Comparison of ENCODE assay signal across 17 cellular contexts in genomic region chr10:93277360-93277759, GRCh38.
DNase-seq lines count a peak whose midpoint lies in the region; ATAC-seq and TF ChIP-seq lines count a peak whose summit lies in the region.
"Had no signal": no experiment of that assay in that cellular context is flagged by ENCODE, and none has a peak within 500 bp of the region (broad histone marks: within the 10 kb centered on the region; RNA-seq: fewer than 3 reads in every experiment).

No MANE protein-coding gene starts in this region.

- intact Hi-C loops in esophagus squamous epithelium (cut with DNase I), result no loop called here

- H3K36me3 ChIP-seq in MG63 (no peaks in the 10 kb centered on the region), neural progenitor cell (no peaks in the 10 kb centered on the region), esophagus squamous epithelium (no peaks in the 10 kb centered on the region)
- H3K36me3 ChIP-seq: BLaER1 treated with 17β-estradiol and CSF1 and Interleukin-3, amounts not matched to agents 10 nM and 100 nM had no signal

- no peaks in the 10 kb centered on the region for H3K36me3 Mint-ChIP-seq in neural progenitor cell
- H3K36me3 Mint-ChIP-seq: IgD-negative memory B cell had no signal

- no peak for TF ChIP-seq POLR2A in esophagus squamous epithelium (IDR thresholded peaks at IDR 0.05)

- DNase-seq in GM03348 (ENCODE audit: low spot score) (peak; percentile 13), MG63 (peak; percentile 69), neural progenitor cell (ENCODE audit: low spot score) (no peak), CD1c-positive myeloid dendritic cell (ENCODE audit: extremely low spot score) (no peak), esophagus squamous epithelium (lab: John Stamatoyannopoulos, UW) (no peak), NCI-H2196 (lab: John Stamatoyannopoulos, UW; ENCODE audit: unreplicated experiment) (no peak)
- DNase-seq: Calu3; CD4-positive, alpha-beta T cell; DMS 273 treated with DMSO at 0.1 percent for 48 hours; DMS79; EL; H7; KG1 had no signal

- H3K27me3 ChIP-seq in MG63, result no peaks in the 10 kb centered on the region
- no peaks in the 10 kb centered on the region for H3K27me3 ChIP-seq in neural progenitor cell
- no peaks in the 10 kb centered on the region for H3K27me3 ChIP-seq in esophagus squamous epithelium
- H3K27me3 ChIP-seq: BLaER1 treated with 17β-estradiol and CSF1 and Interleukin-3, amounts not matched to agents 10 nM and 100 nM had no signal

- peaks cover 4% of the 10 kb centered on the region for H3K27me3 Mint-ChIP-seq in neural progenitor cell (ENCODE audit: insufficient read depth, low read depth)

- no peak overlapping the region for H3K9ac ChIP-seq in neural progenitor cell
- H3K9ac ChIP-seq: BLaER1 treated with 17β-estradiol and CSF1 and Interleukin-3, amounts not matched to agents 10 nM and 100 nM had no signal

- H3K9me3 Mint-ChIP-seq in neural progenitor cell, result peaks cover 2% of the 10 kb centered on the region
- H3K9me3 Mint-ChIP-seq: CD4-positive, alpha-beta T cell had no signal

- H3K27ac ChIP-seq in neural progenitor cell (no peak overlapping the region), esophagus squamous epithelium (no peak overlapping the region)
- H3K27ac ChIP-seq: A549 had no signal

- WGBS in esophagus squamous epithelium, 2 donors, result 61 to 70% methylated on average over 4 of the region's 4 CpGs

- TF ChIP-seq CTCF in neural progenitor cell (IDR thresholded peaks at IDR 0.05) (no peak), esophagus squamous epithelium (IDR thresholded peaks at IDR 0.05) (no peak)

- peaks cover 22% of the 10 kb centered on the region for H3K4me1 Mint-ChIP-seq in neural progenitor cell

- H3K9me3 ChIP-seq in MG63, result no peaks in the 10 kb centered on the region
- no peaks in the 10 kb centered on the region for H3K9me3 ChIP-seq in neural progenitor cell (ENCODE audit: low read depth)
- H3K9me3 ChIP-seq in esophagus squamous epithelium, result no peaks in the 10 kb centered on the region
- H3K9me3 ChIP-seq: A549 had no signal

- H3F3A ChIP-seq in neural progenitor cell (ENCODE audit: low read depth), result peaks cover 46% of the 10 kb centered on the region

- ATAC-seq in GM18502 (IDR thresholded peaks at IDR 0.05; ENCODE audit: poor library complexity, unreplicated experiment), result no peak
- ATAC-seq: A549 had no signal

- no peak overlapping the region for H3K4me2 ChIP-seq in neural progenitor cell
- H3K4me2 ChIP-seq: A549 had no signal

- peaks cover 13% of the 10 kb centered on the region for H4K20me1 ChIP-seq in neural progenitor cell (ENCODE audit: low read depth)
- H4K20me1 ChIP-seq: BLaER1 treated with 17β-estradiol and CSF1 and Interleukin-3, amounts not matched to agents 10 nM and 100 nM had no signal

- no peak overlapping the region for H3K4me3 ChIP-seq in MG63
- H3K4me3 ChIP-seq in neural progenitor cell, result no peak overlapping the region
- no peak overlapping the region for H3K4me3 ChIP-seq in esophagus squamous epithelium
- H3K4me3 ChIP-seq: A549; BLaER1 treated with 17β-estradiol and CSF1 and Interleukin-3, amounts not matched to agents 10 nM and 100 nM had no signal

- H3K4me3 Mint-ChIP-seq in neural progenitor cell, result no peak overlapping the region
- H3K4me3 Mint-ChIP-seq: CD4-positive, alpha-beta T cell had no signal

- H3K4me1 ChIP-seq in neural progenitor cell (peaks cover 32% of the 10 kb centered on the region), esophagus squamous epithelium (no peaks in the 10 kb centered on the region)
- H3K4me1 ChIP-seq: A549 had no signal

- no peaks in the 10 kb centered on the region for H3K79me2 ChIP-seq in neural progenitor cell (ENCODE audit: low read depth)

- peak overlapping the region; percentile 66 for H3K27ac Mint-ChIP-seq in neural progenitor cell
- H3K27ac Mint-ChIP-seq: CD4-positive, alpha-beta T cell; IgD-negative memory B cell had no signal

- no peak overlapping the region for H2AFZ ChIP-seq in neural progenitor cell (replicated peaks)

Comparison
In these comparisons a context has a peak if more than half of its experiments do, and no peak if none do; other contexts are left out.
1. DNase-seq: peak in GM03348 (single experiment) and MG63 (single experiment); none in neural progenitor cell (single experiment), CD1c-positive myeloid dendritic cell (single experiment), esophagus squamous epithelium (single experiment) and NCI-H2196 (single experiment).